Comparison of ENCODE assay signal across 1 cellular context in genomic region chr19:49118565-49119410, GRCh38.
A peak's percentile ranks its signal among the peaks of the same experiment; 100 is the strongest.
TF ChIP-seq lines count a peak whose summit lies in the region.

Gene C19orf73, minus strand, starts transcription at chr19:49119143. Its CDS starts 121 bp downstream, at chr19:49119022.

TF ChIP-seq in HepG2, 621 proteins besides CTCF, POLR2A, EP300 and RAD21 (continued from another document):
- TF ChIP-seq IRF1 (CRISPR knock-in tag; IDR thresholded peaks at IDR 0.05; ENCODE audit: low read depth) (0 out of 2 replicates have a peak, but pooled peaks have one; percentile 22), ZNF335 (CRISPR knock-in tag; IDR thresholded peaks at IDR 0.05) (no peak; the same call in 1 of the 2 replicates), CCAR2 (optimal IDR thresholded peaks at IDR 0.05; ENCODE audit: low read depth, low read length) (no peak), CC2D1A (CRISPR knock-in tag; IDR thresholded peaks at IDR 0.05) (no peak), ZNF724P (CRISPR knock-in tag; IDR thresholded peaks at IDR 0.05; ENCODE audit: borderline replicate concordance) (no peak), POLR2G (IDR thresholded peaks at IDR 0.05; ENCODE audit: low read depth, low read length) (peak; percentile 80), ZEB1 (IDR thresholded peaks at IDR 0.05; ENCODE audit: insufficient replicate concordance, low read depth) (no peak), REST (IDR thresholded peaks at IDR 0.05; ENCODE audit: borderline replicate concordance in 1 of 2, low read depth in 1 of 2, low read length in 2 of 2) (peak in 1 of 2 experiments; percentile 55; a peak in 2 of 4 replicates), ZNF432 (CRISPR knock-in tag; IDR thresholded peaks at IDR 0.05; ENCODE audit: borderline replicate concordance) (no peak), ZNF12 (CRISPR knock-in tag; IDR thresholded peaks at IDR 0.05) (no peak), THAP7 (CRISPR knock-in tag; IDR thresholded peaks at IDR 0.05) (peak; percentile 34; the same call in 1 of the 2 replicates), ELF4 (CRISPR knock-in tag; IDR thresholded peaks at IDR 0.05; ENCODE audit: borderline replicate concordance) (no peak), DMAP1 (CRISPR knock-in tag; IDR thresholded peaks at IDR 0.05) (peak; percentile 65; the same call in 1 of the 2 replicates), MLXIP (CRISPR knock-in tag; IDR thresholded peaks at IDR 0.05; ENCODE audit: borderline replicate concordance) (peak; percentile 80), KLF6 (CRISPR knock-in tag; IDR thresholded peaks at IDR 0.05) (peak; percentile 71; the same call in 1 of the 2 replicates), KLF12 (CRISPR knock-in tag; IDR thresholded peaks at IDR 0.05; ENCODE audit: borderline replicate concordance) (no peak), ZNF670 (CRISPR knock-in tag; IDR thresholded peaks at IDR 0.05; ENCODE audit: borderline replicate concordance) (peak; percentile 88; the same call in 1 of the 2 replicates), ZNF792 (CRISPR knock-in tag; IDR thresholded peaks at IDR 0.05) (0 out of 2 replicates have a peak, but pooled peaks have one; percentile 56), SETDB1 (CRISPR knock-in tag; IDR thresholded peaks at IDR 0.05; ENCODE audit: borderline replicate concordance) (no peak), CBX2 (IDR thresholded peaks at IDR 0.05; ENCODE audit: low read depth, low read length) (no peak), CBX2 (CRISPR knock-in tag; IDR thresholded peaks at IDR 0.05; ENCODE audit: low read depth) (no peak), IKZF1 (IDR thresholded peaks at IDR 0.05) (no peak), RFX3 (CRISPR knock-in tag; IDR thresholded peaks at IDR 0.05) (no peak), ZNF570 (CRISPR knock-in tag; IDR thresholded peaks at IDR 0.05; ENCODE audit: borderline replicate concordance) (0 out of 2 replicates have a peak, but pooled peaks have one; percentile 80), ZKSCAN5 (CRISPR knock-in tag; IDR thresholded peaks at IDR 0.05) (no peak), ZNF512B (CRISPR knock-in tag; IDR thresholded peaks at IDR 0.05; ENCODE audit: borderline replicate concordance) (no peak; the same call in 1 of the 2 replicates), ZNF589 (CRISPR knock-in tag; conservative IDR thresholded peaks at IDR 0.05) (no peak), ARID5B (CRISPR knock-in tag; IDR thresholded peaks at IDR 0.05) (0 out of 2 replicates have a peak, but pooled peaks have one; percentile 75), FOXA1 (IDR thresholded peaks at IDR 0.05) (no peak), FOXA1 (CRISPR knock-in tag; IDR thresholded peaks at IDR 0.05) (peak; percentile 2; the same call in 1 of the 2 replicates), MBNL3 (CRISPR knock-in tag; conservative IDR thresholded peaks at IDR 0.05) (no peak)
